Comparison of ENCODE assay signal across 1 cellular context in the genomic region with DNA sequence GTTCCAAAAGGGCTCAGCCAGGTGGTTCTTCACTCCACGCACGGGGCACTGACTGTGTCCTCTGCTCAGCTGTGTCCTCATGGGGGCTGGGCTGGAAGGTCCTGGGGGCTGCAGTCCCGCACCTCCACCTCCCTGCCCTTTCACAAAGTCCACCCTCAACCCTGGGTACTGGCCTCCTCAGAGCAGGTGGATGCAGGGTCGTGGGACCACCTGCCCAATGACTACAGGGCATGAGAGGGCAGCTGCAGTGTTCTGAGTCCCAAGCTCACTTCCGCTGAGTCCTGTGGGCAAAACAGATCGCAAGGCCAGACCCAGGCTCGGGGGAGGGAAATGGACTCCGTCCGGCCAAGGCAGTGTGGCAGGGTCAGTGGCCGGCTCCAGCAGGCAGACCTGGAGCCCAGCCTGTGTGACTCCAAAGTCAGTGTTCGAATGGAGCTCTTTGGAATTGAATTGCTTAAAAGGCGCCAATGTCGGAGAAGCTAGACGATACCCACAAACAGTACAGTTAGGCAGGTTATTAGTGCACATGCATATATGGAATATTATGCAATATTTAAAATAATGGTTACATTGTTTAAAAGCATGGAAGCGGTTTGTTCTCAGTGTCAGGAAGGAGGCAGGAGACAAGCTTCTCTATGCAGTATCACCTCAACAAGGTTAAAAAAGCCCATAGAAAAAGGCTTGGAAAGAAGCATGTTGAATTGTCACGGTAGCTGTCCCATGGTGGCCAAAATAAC.
TF ChIP-seq lines count a peak whose summit lies in the region.

No MANE protein-coding gene starts in this region.

TF ChIP-seq in HepG2, 621 proteins besides CTCF, POLR2A, EP300 and RAD21 (continued from another document and continues in another):
- TF ChIP-seq, protein P1, sequence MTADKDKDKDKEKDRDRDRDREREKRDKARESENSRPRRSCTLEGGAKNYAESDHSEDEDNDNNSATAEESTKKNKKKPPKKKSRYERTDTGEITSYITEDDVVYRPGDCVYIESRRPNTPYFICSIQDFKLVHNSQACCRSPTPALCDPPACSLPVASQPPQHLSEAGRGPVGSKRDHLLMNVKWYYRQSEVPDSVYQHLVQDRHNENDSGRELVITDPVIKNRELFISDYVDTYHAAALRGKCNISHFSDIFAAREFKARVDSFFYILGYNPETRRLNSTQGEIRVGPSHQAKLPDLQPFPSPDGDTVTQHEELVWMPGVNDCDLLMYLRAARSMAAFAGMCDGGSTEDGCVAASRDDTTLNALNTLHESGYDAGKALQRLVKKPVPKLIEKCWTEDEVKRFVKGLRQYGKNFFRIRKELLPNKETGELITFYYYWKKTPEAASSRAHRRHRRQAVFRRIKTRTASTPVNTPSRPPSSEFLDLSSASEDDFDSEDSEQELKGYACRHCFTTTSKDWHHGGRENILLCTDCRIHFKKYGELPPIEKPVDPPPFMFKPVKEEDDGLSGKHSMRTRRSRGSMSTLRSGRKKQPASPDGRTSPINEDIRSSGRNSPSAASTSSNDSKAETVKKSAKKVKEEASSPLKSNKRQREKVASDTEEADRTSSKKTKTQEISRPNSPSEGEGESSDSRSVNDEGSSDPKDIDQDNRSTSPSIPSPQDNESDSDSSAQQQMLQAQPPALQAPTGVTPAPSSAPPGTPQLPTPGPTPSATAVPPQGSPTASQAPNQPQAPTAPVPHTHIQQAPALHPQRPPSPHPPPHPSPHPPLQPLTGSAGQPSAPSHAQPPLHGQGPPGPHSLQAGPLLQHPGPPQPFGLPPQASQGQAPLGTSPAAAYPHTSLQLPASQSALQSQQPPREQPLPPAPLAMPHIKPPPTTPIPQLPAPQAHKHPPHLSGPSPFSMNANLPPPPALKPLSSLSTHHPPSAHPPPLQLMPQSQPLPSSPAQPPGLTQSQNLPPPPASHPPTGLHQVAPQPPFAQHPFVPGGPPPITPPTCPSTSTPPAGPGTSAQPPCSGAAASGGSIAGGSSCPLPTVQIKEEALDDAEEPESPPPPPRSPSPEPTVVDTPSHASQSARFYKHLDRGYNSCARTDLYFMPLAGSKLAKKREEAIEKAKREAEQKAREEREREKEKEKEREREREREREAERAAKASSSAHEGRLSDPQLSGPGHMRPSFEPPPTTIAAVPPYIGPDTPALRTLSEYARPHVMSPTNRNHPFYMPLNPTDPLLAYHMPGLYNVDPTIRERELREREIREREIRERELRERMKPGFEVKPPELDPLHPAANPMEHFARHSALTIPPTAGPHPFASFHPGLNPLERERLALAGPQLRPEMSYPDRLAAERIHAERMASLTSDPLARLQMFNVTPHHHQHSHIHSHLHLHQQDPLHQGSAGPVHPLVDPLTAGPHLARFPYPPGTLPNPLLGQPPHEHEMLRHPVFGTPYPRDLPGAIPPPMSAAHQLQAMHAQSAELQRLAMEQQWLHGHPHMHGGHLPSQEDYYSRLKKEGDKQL (CRISPR knock-in tag; IDR thresholded peaks at IDR 0.05; ENCODE audit: low read depth): no peak
- TF ChIP-seq, protein P2, sequence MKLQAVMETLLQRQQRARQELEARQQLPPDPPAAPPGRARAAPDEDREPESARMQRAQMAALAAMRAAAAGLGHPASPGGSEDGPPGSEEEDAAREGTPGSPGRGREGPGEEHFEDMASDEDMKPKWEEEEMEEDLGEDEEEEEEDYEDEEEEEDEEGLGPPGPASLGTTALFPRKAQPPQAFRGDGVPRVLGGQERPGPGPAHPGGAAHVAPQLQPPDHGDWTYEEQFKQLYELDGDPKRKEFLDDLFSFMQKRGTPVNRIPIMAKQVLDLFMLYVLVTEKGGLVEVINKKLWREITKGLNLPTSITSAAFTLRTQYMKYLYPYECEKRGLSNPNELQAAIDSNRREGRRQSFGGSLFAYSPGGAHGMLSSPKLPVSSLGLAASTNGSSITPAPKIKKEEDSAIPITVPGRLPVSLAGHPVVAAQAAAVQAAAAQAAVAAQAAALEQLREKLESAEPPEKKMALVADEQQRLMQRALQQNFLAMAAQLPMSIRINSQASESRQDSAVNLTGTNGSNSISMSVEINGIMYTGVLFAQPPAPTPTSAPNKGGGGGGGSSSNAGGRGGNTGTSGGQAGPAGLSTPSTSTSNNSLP (IDR thresholded peaks at IDR 0.05; ENCODE audit: low read depth, low read length): no peak
- TF ChIP-seq ZNF562 (CRISPR knock-in tag; IDR thresholded peaks at IDR 0.05; ENCODE audit: borderline replicate concordance) (no peak), ZNF674 (CRISPR knock-in tag; IDR thresholded peaks at IDR 0.05; ENCODE audit: low read depth) (no peak), RXRA (CRISPR knock-in tag; IDR thresholded peaks at IDR 0.05) (0 out of 2 replicates have a peak, but pooled peaks have one; percentile 43), MAFG (CRISPR knock-in tag; IDR thresholded peaks at IDR 0.05) (no peak), HNRNPL (IDR thresholded peaks at IDR 0.05; ENCODE audit: low read depth, low read length) (peak; percentile 82; the same call in 1 of the 2 replicates), ZNF326 (CRISPR knock-in tag; IDR thresholded peaks at IDR 0.05; ENCODE audit: borderline replicate concordance) (no peak), ZFP62 (CRISPR knock-in tag; IDR thresholded peaks at IDR 0.05) (no peak), HNRNPH1 (optimal IDR thresholded peaks at IDR 0.05; ENCODE audit: low read depth, low read length) (no peak), BRCA1 (CRISPR knock-in tag; IDR thresholded peaks at IDR 0.05) (no peak), ZNF367 (CRISPR knock-in tag; IDR thresholded peaks at IDR 0.05; ENCODE audit: borderline replicate concordance) (no peak), NR2C2 (CRISPR knock-in tag; IDR thresholded peaks at IDR 0.05; ENCODE audit: borderline replicate concordance) (peak; percentile 52; the same call in 1 of the 2 replicates), KMT2A (CRISPR knock-in tag; IDR thresholded peaks at IDR 0.05) (peak; percentile 42; the same call in 1 of the 2 replicates), POGZ (CRISPR knock-in tag; IDR thresholded peaks at IDR 0.05) (no peak; the same call in 1 of the 2 replicates), ATF7-NPFF (CRISPR knock-in tag; IDR thresholded peaks at IDR 0.05; ENCODE audit: low read depth) (no peak), EZH2 (conservative IDR thresholded peaks at IDR 0.05; ENCODE audit: low read depth, low read length) (no peak), CHCHD3 (CRISPR knock-in tag; IDR thresholded peaks at IDR 0.05) (no peak), HOXA3 (CRISPR knock-in tag; IDR thresholded peaks at IDR 0.05) (peak; percentile 83), PAF1 (CRISPR knock-in tag; IDR thresholded peaks at IDR 0.05) (no peak), ZNF383 (CRISPR knock-in tag; IDR thresholded peaks at IDR 0.05; ENCODE audit: borderline replicate concordance) (no peak), ZMYM4 (CRISPR knock-in tag; IDR thresholded peaks at IDR 0.05) (no peak), THYN1 (CRISPR knock-in tag; IDR thresholded peaks at IDR 0.05; ENCODE audit: borderline replicate concordance, low read depth) (peak; percentile 56; the same call in 1 of the 2 replicates), SNAI1 (CRISPR knock-in tag; IDR thresholded peaks at IDR 0.05; ENCODE audit: borderline replicate concordance) (no peak), SMYD3 (CRISPR knock-in tag; IDR thresholded peaks at IDR 0.05) (no peak; the same call in 1 of the 2 replicates), ZNF570 (CRISPR knock-in tag; IDR thresholded peaks at IDR 0.05; ENCODE audit: borderline replicate concordance) (no peak), ATF7 (IDR thresholded peaks at IDR 0.05) (no peak), ATF7 (CRISPR knock-in tag; IDR thresholded peaks at IDR 0.05) (no peak), MXD4 (CRISPR knock-in tag; IDR thresholded peaks at IDR 0.05) (no peak), SCMH1 (CRISPR knock-in tag; IDR thresholded peaks at IDR 0.05; ENCODE audit: borderline replicate concordance) (no peak), ETV6 (CRISPR knock-in tag; conservative IDR thresholded peaks at IDR 0.05) (no peak), AGO2 (optimal IDR thresholded peaks at IDR 0.05; ENCODE audit: low read depth, low read length) (peak; percentile 35), MIXL1 (CRISPR knock-in tag; IDR thresholded peaks at IDR 0.05) (0 out of 2 replicates have a peak, but pooled peaks have one; percentile 26), ZC3H4 (CRISPR knock-in tag; IDR thresholded peaks at IDR 0.05; ENCODE audit: borderline replicate concordance) (no peak), MED1 (CRISPR knock-in tag; IDR thresholded peaks at IDR 0.05) (peak; percentile 86), ZNF260 (CRISPR knock-in tag; IDR thresholded peaks at IDR 0.05; ENCODE audit: borderline replicate concordance, low read depth) (no peak), REPIN1 (CRISPR knock-in tag; IDR thresholded peaks at IDR 0.05; ENCODE audit: borderline replicate concordance, low read depth) (peak; percentile 31; the same call in 1 of the 2 replicates), ARHGAP35 (CRISPR knock-in tag; IDR thresholded peaks at IDR 0.05; ENCODE audit: borderline replicate concordance) (0 out of 2 replicates have a peak, but pooled peaks have one; percentile 75), TOPORS (CRISPR knock-in tag; IDR thresholded peaks at IDR 0.05) (no peak; the same call in 1 of the 2 replicates), SATB2 (CRISPR knock-in tag; IDR thresholded peaks at IDR 0.05) (no peak), MEIS1 (CRISPR knock-in tag; IDR thresholded peaks at IDR 0.05; ENCODE audit: borderline replicate concordance) (no peak), SMARCC2 (IDR thresholded peaks at IDR 0.05) (no peak), ZNF34 (CRISPR knock-in tag; IDR thresholded peaks at IDR 0.05; ENCODE audit: borderline replicate concordance) (no peak), SP2 (CRISPR knock-in tag; IDR thresholded peaks at IDR 0.05) (no peak), HDAC1 (CRISPR knock-in tag; IDR thresholded peaks at IDR 0.05) (peak; percentile 39; the same call in 1 of the 2 replicates), PLRG1 (conservative IDR thresholded peaks at IDR 0.05) (no peak)
- TF ChIP-seq, protein P3, sequence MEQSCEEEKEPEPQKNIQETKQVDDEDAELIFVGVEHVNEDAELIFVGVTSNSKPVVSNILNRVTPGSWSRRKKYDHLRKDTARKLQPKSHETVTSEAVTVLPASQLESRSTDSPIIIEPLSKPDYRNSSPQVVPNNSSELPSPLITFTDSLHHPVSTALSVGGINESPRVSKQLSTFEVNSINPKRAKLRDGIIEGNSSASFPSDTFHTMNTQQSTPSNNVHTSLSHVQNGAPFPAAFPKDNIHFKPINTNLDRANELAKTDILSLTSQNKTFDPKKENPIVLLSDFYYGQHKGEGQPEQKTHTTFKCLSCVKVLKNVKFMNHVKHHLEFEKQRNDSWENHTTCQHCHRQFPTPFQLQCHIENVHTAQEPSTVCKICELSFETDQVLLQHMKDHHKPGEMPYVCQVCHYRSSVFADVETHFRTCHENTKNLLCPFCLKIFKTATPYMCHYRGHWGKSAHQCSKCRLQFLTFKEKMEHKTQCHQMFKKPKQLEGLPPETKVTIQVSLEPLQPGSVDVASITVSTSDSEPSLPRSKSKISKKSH (CRISPR knock-in tag; IDR thresholded peaks at IDR 0.05; ENCODE audit: borderline replicate concordance): peak; percentile 58; the same call in 1 of the 2 replicates
- TF ChIP-seq, protein P4, sequence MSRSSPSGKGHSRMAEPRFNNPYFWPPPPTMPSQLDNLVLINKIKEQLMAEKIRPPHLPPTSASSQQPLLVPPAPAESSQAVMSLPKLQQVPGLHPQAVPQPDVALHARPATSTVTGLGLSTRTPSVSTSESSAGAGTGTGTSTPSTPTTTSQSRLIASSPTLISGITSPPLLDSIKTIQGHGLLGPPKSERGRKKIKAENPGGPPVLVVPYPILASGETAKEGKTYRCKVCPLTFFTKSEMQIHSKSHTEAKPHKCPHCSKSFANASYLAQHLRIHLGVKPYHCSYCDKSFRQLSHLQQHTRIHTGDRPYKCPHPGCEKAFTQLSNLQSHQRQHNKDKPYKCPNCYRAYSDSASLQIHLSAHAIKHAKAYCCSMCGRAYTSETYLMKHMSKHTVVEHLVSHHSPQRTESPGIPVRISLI (CRISPR knock-in tag; IDR thresholded peaks at IDR 0.05; ENCODE audit: borderline replicate concordance): no peak
- TF ChIP-seq, protein P5, sequence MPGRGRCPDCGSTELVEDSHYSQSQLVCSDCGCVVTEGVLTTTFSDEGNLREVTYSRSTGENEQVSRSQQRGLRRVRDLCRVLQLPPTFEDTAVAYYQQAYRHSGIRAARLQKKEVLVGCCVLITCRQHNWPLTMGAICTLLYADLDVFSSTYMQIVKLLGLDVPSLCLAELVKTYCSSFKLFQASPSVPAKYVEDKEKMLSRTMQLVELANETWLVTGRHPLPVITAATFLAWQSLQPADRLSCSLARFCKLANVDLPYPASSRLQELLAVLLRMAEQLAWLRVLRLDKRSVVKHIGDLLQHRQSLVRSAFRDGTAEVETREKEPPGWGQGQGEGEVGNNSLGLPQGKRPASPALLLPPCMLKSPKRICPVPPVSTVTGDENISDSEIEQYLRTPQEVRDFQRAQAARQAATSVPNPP (CRISPR knock-in tag; IDR thresholded peaks at IDR 0.05): no peak
- TF ChIP-seq, protein P6, sequence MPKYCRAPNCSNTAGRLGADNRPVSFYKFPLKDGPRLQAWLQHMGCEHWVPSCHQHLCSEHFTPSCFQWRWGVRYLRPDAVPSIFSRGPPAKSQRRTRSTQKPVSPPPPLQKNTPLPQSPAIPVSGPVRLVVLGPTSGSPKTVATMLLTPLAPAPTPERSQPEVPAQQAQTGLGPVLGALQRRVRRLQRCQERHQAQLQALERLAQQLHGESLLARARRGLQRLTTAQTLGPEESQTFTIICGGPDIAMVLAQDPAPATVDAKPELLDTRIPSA (CRISPR knock-in tag; IDR thresholded peaks at IDR 0.05; ENCODE audit: borderline replicate concordance): no peak
- TF ChIP-seq, protein P7, sequence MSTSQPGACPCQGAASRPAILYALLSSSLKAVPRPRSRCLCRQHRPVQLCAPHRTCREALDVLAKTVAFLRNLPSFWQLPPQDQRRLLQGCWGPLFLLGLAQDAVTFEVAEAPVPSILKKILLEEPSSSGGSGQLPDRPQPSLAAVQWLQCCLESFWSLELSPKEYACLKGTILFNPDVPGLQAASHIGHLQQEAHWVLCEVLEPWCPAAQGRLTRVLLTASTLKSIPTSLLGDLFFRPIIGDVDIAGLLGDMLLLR (CRISPR knock-in tag; IDR thresholded peaks at IDR 0.05): no peak
- TF ChIP-seq, protein P8, sequence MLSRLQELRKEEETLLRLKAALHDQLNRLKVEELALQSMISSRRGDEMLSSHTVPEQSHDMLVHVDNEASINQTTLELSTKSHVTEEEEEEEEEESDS (CRISPR knock-in tag; IDR thresholded peaks at IDR 0.05; ENCODE audit: borderline replicate concordance): no peak
